In the genomic region with DNA sequence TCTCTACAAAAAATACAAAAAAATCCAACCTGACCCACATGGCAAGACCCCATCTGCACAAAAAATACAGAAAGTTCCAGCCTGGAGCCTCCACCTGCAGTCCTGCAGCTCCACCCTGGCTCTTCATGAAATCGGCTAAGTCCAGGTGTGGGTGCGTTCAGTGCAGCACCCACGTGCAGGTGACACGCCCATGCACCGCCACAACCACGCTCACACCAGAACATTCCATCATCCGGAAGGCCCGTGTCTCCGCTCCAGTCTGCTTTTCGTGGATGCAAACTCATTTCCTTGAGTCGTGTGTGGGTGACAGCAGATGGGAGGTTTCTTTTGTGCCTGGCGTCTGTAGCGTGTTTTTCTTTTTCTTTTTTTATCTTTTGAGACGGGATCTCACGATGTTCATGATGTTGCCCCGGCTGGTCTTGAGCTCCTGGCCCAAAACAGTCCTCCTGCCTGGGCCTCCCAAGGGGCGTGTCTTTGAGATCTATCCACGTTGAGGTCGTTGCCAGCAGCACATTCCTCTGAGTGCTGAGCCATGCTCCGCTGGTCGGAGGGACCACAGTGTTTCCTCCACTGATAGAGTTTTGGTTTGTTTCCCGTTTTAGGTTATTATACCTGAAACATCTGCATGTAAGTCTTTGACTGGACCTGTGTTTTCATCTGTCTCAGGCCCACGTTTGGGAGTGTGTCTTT, we compare ENCODE assay signal across 18 cellular contexts. TPM values are rescaled to one million over a fixed set of nuclear protein-coding genes. Genes with fewer than 3 reads are reported as not detected.
DNase-seq lines count a peak whose midpoint lies in the region; ATAC-seq and TF ChIP-seq lines count a peak whose summit lies in the region.
"Had no signal": no experiment of that assay in that cellular context is flagged by ENCODE, and none has a peak within 500 bp of the region (broad histone marks: within the 10 kb centered on the region; RNA-seq: fewer than 3 reads in every experiment).

No MANE protein-coding gene starts in this region.

- H3K4me1 Mint-ChIP-seq in activated T-cell treated with anti-CD3 and anti-CD28 coated beads, Interleukin-2, amount 50 U/mL, for 4 hours (ENCODE audit: low read depth), result peaks cover 20% of the 10 kb centered on the region
- H3K4me1 Mint-ChIP-seq in T-helper 17 cell (peaks cover 27% of the 10 kb centered on the region), endodermal cell (no peaks in the 10 kb centered on the region)
- H3K4me1 Mint-ChIP-seq in stimulated activated effector memory CD8-positive, alpha-beta T cell treated with anti-CD3 and anti-CD28 coated beads, Interleukin-12 subunit alpha, Interleukin-12 subunit beta, amount 100 ng/mL, for 72 hours, result peaks cover 41% of the 10 kb centered on the region

- no peaks in the 10 kb centered on the region for H3K9me3 Mint-ChIP-seq in activated T-cell treated with anti-CD3 and anti-CD28 coated beads, Interleukin-2, amount 50 U/mL, for 4 hours
- no peaks in the 10 kb centered on the region for H3K9me3 Mint-ChIP-seq in endodermal cell
- no peaks in the 10 kb centered on the region for H3K9me3 Mint-ChIP-seq in stimulated activated effector memory CD8-positive, alpha-beta T cell treated with anti-CD3 and anti-CD28 coated beads, Interleukin-12 subunit alpha, Interleukin-12 subunit beta, amount 100 ng/mL, for 72 hours

- peak overlapping the region; percentile 31 for H3K4me3 Mint-ChIP-seq in activated T-cell treated with anti-CD3 and anti-CD28 coated beads, Interleukin-2, amount 50 U/mL, for 4 hours
- H3K4me3 Mint-ChIP-seq in T-helper 17 cell (peak overlapping the region; percentile 90), endodermal cell (no peak overlapping the region)
- peak overlapping the region; percentile 51 for H3K4me3 Mint-ChIP-seq in stimulated activated effector memory CD8-positive, alpha-beta T cell treated with anti-CD3 and anti-CD28 coated beads, Interleukin-12 subunit alpha, Interleukin-12 subunit beta, amount 100 ng/mL, for 72 hours

- no peak for DNase-seq in activated T-cell treated with anti-CD3 and anti-CD28 coated beads, Interleukin-2, amount 50 U/mL, for 4 hours
- no peak for DNase-seq in activated T-cell treated with anti-CD3 and anti-CD28 coated beads, Interleukin-2, amount 50 U/mL, for 1 hour
- DNase-seq in T-helper 17 cell (no peak), endodermal cell (no peak), middle frontal gyrus (ENCODE audit: extremely low spot score, low spot score) (no peak), NOMO-1 (lab: John Stamatoyannopoulos, UW; ENCODE audit: unreplicated experiment in 2 of 2) (no peak), HAP-1 (ENCODE audit: low spot score in 2 of 2) (no peak)
- DNase-seq in stimulated activated effector memory CD8-positive, alpha-beta T cell treated with anti-CD3 and anti-CD28 coated beads, Interleukin-12 subunit alpha, Interleukin-12 subunit beta, amount 100 ng/mL, for 72 hours (ENCODE audit: low spot score in 2 of 2), result no peak
- DNase-seq: cortex of kidney, DMS 273 treated with DMSO at 0.1 percent for 48 hours, esophagus squamous epithelium, hippocampal formation, NCI-H1105, NCI-H2227 treated with DMSO at 0.1 percent for 48 hours, occipital lobe had no signal

- H3K27me3 ChIP-seq in endodermal cell (ENCODE audit: control insufficient read depth, insufficient read depth, low read length, poor library complexity, severe bottlenecking) (no peaks in the 10 kb centered on the region), HAP-1 (ENCODE audit: low read depth) (no peaks in the 10 kb centered on the region)
- H3K27me3 ChIP-seq: esophagus squamous epithelium had no signal

- no peaks in the 10 kb centered on the region for H3K4me1 ChIP-seq in endodermal cell (ENCODE audit: control insufficient read depth, insufficient read depth, low read length)
- H3K4me1 ChIP-seq in HAP-1, result peaks cover 9% of the 10 kb centered on the region

- TF ChIP-seq CTCF in endodermal cell (conservative IDR thresholded peaks at IDR 0.05), result no peak

- no peak overlapping the region for H3K27ac ChIP-seq in endodermal cell (ENCODE audit: low read depth, low read length)
- H3K27ac ChIP-seq: esophagus squamous epithelium, thoracic aorta had no signal

- WGBS in endodermal cell (ENCODE audit: insufficient coverage in 1 of 2, insufficient read length in 1 of 2), 2 experiments, result 92 to 94% methylated on average over 21 to 23 of the region's 23 CpGs

- H3K9me3 ChIP-seq in T-helper 17 cell (ENCODE audit: control insufficient read depth, low read length, poor library complexity, severe bottlenecking) (no peaks in the 10 kb centered on the region), endodermal cell (ENCODE audit: control insufficient read depth, low read length) (no peaks in the 10 kb centered on the region), HAP-1 (no peaks in the 10 kb centered on the region)
- H3K9me3 ChIP-seq: esophagus squamous epithelium, thoracic aorta had no signal

- no peaks in the 10 kb centered on the region for H3K27me3 Mint-ChIP-seq in activated T-cell treated with anti-CD3 and anti-CD28 coated beads, Interleukin-2, amount 50 U/mL, for 4 hours (ENCODE audit: low read depth)
- H3K27me3 Mint-ChIP-seq in T-helper 17 cell (no peaks in the 10 kb centered on the region), endodermal cell (ENCODE audit: insufficient read depth) (no peaks in the 10 kb centered on the region)

- H3K4me3 ChIP-seq in endodermal cell (ENCODE audit: low read length) (no peak overlapping the region), HAP-1 (no peak overlapping the region)
- H3K4me3 ChIP-seq: esophagus squamous epithelium, lung, thoracic aorta had no signal

- ATAC-seq in activated T-cell treated with anti-CD3 and anti-CD28 coated beads, Interleukin-2, amount 50 U/mL, for 4 hours, result peak; percentile 11 to 31
- ATAC-seq in T-helper 17 cell, result peak; percentile 65
- ATAC-seq in stimulated activated effector memory CD8-positive, alpha-beta T cell treated with anti-CD3 and anti-CD28 coated beads, Interleukin-12 subunit alpha, Interleukin-12 subunit beta, amount 100 ng/mL, for 72 hours, result peak; percentile 31
- ATAC-seq: Panc1 had no signal

- H3K9ac ChIP-seq in endodermal cell (ENCODE audit: extremely low read depth, low read length, poor library complexity, severe bottlenecking), result no peak overlapping the region

- H3K36me3 ChIP-seq in endodermal cell (ENCODE audit: control insufficient read depth, insufficient read depth, low read length) (peaks cover 50% of the 10 kb centered on the region), HAP-1 (replicated peaks) (peaks cover 51% of the 10 kb centered on the region)

- H3K27ac Mint-ChIP-seq in T-helper 17 cell (peak overlapping the region; percentile 97), endodermal cell (peak overlapping the region; percentile 44)
- peak overlapping the region; percentile 83 for H3K27ac Mint-ChIP-seq in stimulated activated effector memory CD8-positive, alpha-beta T cell treated with anti-CD3 and anti-CD28 coated beads, Interleukin-12 subunit alpha, Interleukin-12 subunit beta, amount 100 ng/mL, for 72 hours

- H3K36me3 Mint-ChIP-seq in activated T-cell treated with anti-CD3 and anti-CD28 coated beads, Interleukin-2, amount 50 U/mL, for 4 hours (ENCODE audit: insufficient read depth), result peaks cover 5% of the 10 kb centered on the region
- H3K36me3 Mint-ChIP-seq in T-helper 17 cell (ENCODE audit: low read depth) (no peaks in the 10 kb centered on the region), endodermal cell (ENCODE audit: low read depth) (peaks cover 45% of the 10 kb centered on the region)
- H3K36me3 Mint-ChIP-seq in stimulated activated effector memory CD8-positive, alpha-beta T cell treated with anti-CD3 and anti-CD28 coated beads, Interleukin-12 subunit alpha, Interleukin-12 subunit beta, amount 100 ng/mL, for 72 hours, result peaks cover 28% of the 10 kb centered on the region

- in situ Hi-C loops in HAP-1 (cut with MboI; ENCODE audit: low sequenced_read_pairs), result no loop called here

RNA-seq across cellular contexts. Expression of a gene that starts 7.1 kb away (rescaled TPM):
- 10 to 100 TPM; 25.7 to 30.9 (median 29.1) TPM for total RNA-seq in activated T-cell treated with anti-CD3 and anti-CD28 coated beads, Interleukin-2, amount 50 U/mL, for 4 hours
- total RNA-seq in T-helper 17 cell (10 to 100 TPM; 21.8 to 24.5 TPM), endodermal cell (10 to 100 TPM; 55.2 to 56.1 TPM)
- polyA plus RNA-seq in endodermal cell (2013, experiment 1 of 2), result 37.5 TPM
- polyA plus RNA-seq in endodermal cell (2013, experiment 2 of 2), result 32.8 TPM

RNA-seq across cellular contexts. Expression of a gene that starts 15.4 kb away (rescaled TPM):
- total RNA-seq in activated T-cell treated with anti-CD3 and anti-CD28 coated beads, Interleukin-2, amount 50 U/mL, for 4 hours, result 10 to 100 TPM; 16.5 to 21.7 (median 20.4) TPM
- 100 to 1,000 TPM; 131 to 165 TPM for total RNA-seq in T-helper 17 cell
- total RNA-seq in endodermal cell, result 10 to 100 TPM; 16.8 to 17.8 TPM
- 1.2 TPM for polyA plus RNA-seq in endodermal cell (2013, experiment 1 of 2)
- 0.50 TPM for polyA plus RNA-seq in endodermal cell (2013, experiment 2 of 2)
- total RNA-seq: occipital lobe had no signal

RNA-seq across cellular contexts. Expression of a gene that starts 42.4 kb away (rescaled TPM):
- 10 to 100 TPM; 26.7 to 29.3 (median 29.2) TPM for total RNA-seq in activated T-cell treated with anti-CD3 and anti-CD28 coated beads, Interleukin-2, amount 50 U/mL, for 4 hours
- total RNA-seq in T-helper 17 cell (100 to 1,000 TPM; 353 to 409 TPM), endodermal cell (10 to 100 TPM; 63.3 to 67.4 TPM)
- polyA plus RNA-seq in endodermal cell (2013, experiment 1 of 2), result 18.6 TPM
- 14.9 TPM for polyA plus RNA-seq in endodermal cell (2013, experiment 2 of 2)

RNA-seq across cellular contexts. Expression of a gene that starts 49.8 kb away (rescaled TPM):
- total RNA-seq in activated T-cell treated with anti-CD3 and anti-CD28 coated beads, Interleukin-2, amount 50 U/mL, for 4 hours, result 100 to 1,000 TPM; 159 to 172 (median 160) TPM
- total RNA-seq in T-helper 17 cell (100 to 1,000 TPM; 108 to 127 TPM), endodermal cell (10 to 100 TPM; 42.7 to 43.2 TPM)
- polyA plus RNA-seq in endodermal cell (2013, experiment 1 of 2), result 43.7 TPM
- polyA plus RNA-seq in endodermal cell (2013, experiment 2 of 2), result 42.8 TPM

Comparison
In these comparisons a context has a peak if more than half of its experiments do, and no peak if none do; other contexts are left out.
1. H3K27ac Mint-ChIP-seq: peak in every context shown above with its lines; median percentile 97 in T-helper 17 cell; 83 in stimulated activated effector memory CD8-positive, alpha-beta T cell treated with anti-CD3 and anti-CD28 coated beads, Interleukin-12 subunit alpha, Interleukin-12 subunit beta, amount 100 ng/mL, for 72 hours; 44 in endodermal cell.
2. RNA of a gene that starts 15.4 kb away (total RNA-seq): 131 to 165 TPM in T-helper 17 cell; 16.5 to 21.7 TPM in activated T-cell treated with anti-CD3 and anti-CD28 coated beads, Interleukin-2, amount 50 U/mL, for 4 hours and 16.8 to 17.8 TPM in endodermal cell; every median in the first group is over 4 times any median in the second.
3. RNA of a gene that starts 42.4 kb away (total RNA-seq): 353 to 409 TPM in T-helper 17 cell; 63.3 to 67.4 TPM in endodermal cell and 26.7 to 29.3 TPM in activated T-cell treated with anti-CD3 and anti-CD28 coated beads, Interleukin-2, amount 50 U/mL, for 4 hours; every median in the first group is over 4 times any median in the second.
4. Peak in every context shown above with its lines, with median percentiles within 50 percentile points of each other: ATAC-seq.